Comparison of ENCODE assay signal across 9 cellular contexts in genomic region chr7:23513746-23514145, GRCh38. TPM values are rescaled to one million over a fixed set of nuclear protein-coding genes. Genes with fewer than 3 reads are reported as not detected.
DNase-seq lines count a peak whose midpoint lies in the region; ATAC-seq and TF ChIP-seq lines count a peak whose summit lies in the region.
"Not testable (repeated sequence)": the region's sequence is repeated elsewhere in the genome, so short reads cannot be mapped to it uniquely, and the experiment has no call there.
"Had no signal": no experiment of that assay in that cellular context is flagged by ENCODE, and none has a peak within 500 bp of the region (broad histone marks: within the 10 kb centered on the region; RNA-seq: fewer than 3 reads in every experiment).

No MANE protein-coding gene starts in this region.

- peak; percentile 50 for ATAC-seq in foreskin keratinocyte

- 99 to 100% methylated on average over 2 to 6 of the region's 6 CpGs for WGBS in endodermal cell (ENCODE audit: insufficient coverage in 1 of 2, insufficient read length in 1 of 2), 2 experiments

- H3K4me3 ChIP-seq in endodermal cell (ENCODE audit: low read length); neutrophil (ENCODE audit: low read depth in 1 of 2, low read length in 1 of 2): not testable (repeated sequence)

- H3K27ac Mint-ChIP-seq in Calu3 (ENCODE audit: unreplicated experiment) (peak overlapping the region; percentile 8), endodermal cell (peak overlapping the region; percentile 12)
- peak overlapping the region; percentile 3 for H3K27ac Mint-ChIP-seq in activated T-cell treated with anti-CD3 and anti-CD28 coated beads, Interleukin-2, amount 50 U/mL, for 24 hours
- peak overlapping the region; percentile 52 for H3K27ac Mint-ChIP-seq in activated naive CD8-positive, alpha-beta T cell

- not testable (repeated sequence) for H3K4me1 ChIP-seq in endodermal cell (ENCODE audit: control insufficient read depth, insufficient read depth, low read length); neutrophil (ENCODE audit: control insufficient read depth in 1 of 2, insufficient read depth in 1 of 2, low read depth in 1 of 2, low read length in 1 of 2)
- peaks cover 16% of the 10 kb centered on the region for H3K4me1 ChIP-seq in foreskin keratinocyte

- POLR2A ChIA-PET in RWPE1 (lab: Yijun Ruan, JAX; ENCODE audit: low non-redundant PET): interaction anchor here (0.7 kb wide), 1 partner anchor 236 kb away, joined by 4 read pairs; no protein-coding TSS in a partner anchor

- not testable (repeated sequence) for H3K9ac ChIP-seq in endodermal cell (ENCODE audit: extremely low read depth, low read length, poor library complexity, severe bottlenecking)

- H3K4me1 Mint-ChIP-seq in Calu3 (ENCODE audit: low read depth, unreplicated experiment); endodermal cell: not testable (repeated sequence)
- peaks cover 24% of the 10 kb centered on the region for H3K4me1 Mint-ChIP-seq in activated T-cell treated with anti-CD3 and anti-CD28 coated beads, Interleukin-2, amount 50 U/mL, for 24 hours (ENCODE audit: low read depth)
- H3K4me1 Mint-ChIP-seq in activated naive CD8-positive, alpha-beta T cell (ENCODE audit: low read depth): peaks cover 22% of the 10 kb centered on the region

- BruUV-seq in Calu3 (replicated peaks; lab: Mats Ljungman, UMichigan): not testable (repeated sequence)

- H3K9me3 ChIP-seq in endodermal cell (ENCODE audit: control insufficient read depth, low read length); neutrophil: not testable (repeated sequence)

- not testable (repeated sequence) for H3K4me3 Mint-ChIP-seq in Calu3 (ENCODE audit: low read depth, unreplicated experiment); activated T-cell treated with anti-CD3 and anti-CD28 coated beads, Interleukin-2, amount 50 U/mL, for 24 hours; activated naive CD8-positive, alpha-beta T cell; endodermal cell

- H3K27ac ChIP-seq in RWPE1 (peak overlapping the region; percentile 59), foreskin keratinocyte (peak overlapping the region; percentile 45), neutrophil (peak overlapping the region; percentile 38)
- H3K27ac ChIP-seq in endodermal cell (ENCODE audit: low read depth, low read length): not testable (repeated sequence)

- H3K9me3 Mint-ChIP-seq in Calu3 (ENCODE audit: low read depth, unreplicated experiment); activated T-cell treated with anti-CD3 and anti-CD28 coated beads, Interleukin-2, amount 50 U/mL, for 24 hours; activated naive CD8-positive, alpha-beta T cell (ENCODE audit: low read depth); endodermal cell: not testable (repeated sequence)

- intact Hi-C loops in Calu3 (cut with micrococcal nuclease; ENCODE audit: unreplicated experiment): not testable (repeated sequence)

- H3K36me3 Mint-ChIP-seq in Calu3 (ENCODE audit: insufficient read depth, unreplicated experiment) (peaks cover 94% of the 10 kb centered on the region), endodermal cell (ENCODE audit: low read depth) (peaks cover 90% of the 10 kb centered on the region)
- H3K36me3 Mint-ChIP-seq in activated T-cell treated with anti-CD3 and anti-CD28 coated beads, Interleukin-2, amount 50 U/mL, for 24 hours (ENCODE audit: low read depth): peaks cover 92% of the 10 kb centered on the region
- H3K36me3 Mint-ChIP-seq in activated naive CD8-positive, alpha-beta T cell: peaks cover 19% of the 10 kb centered on the region

- CTCF ChIA-PET in Calu3 (lab: Charles Lee) (interaction anchor here (0.7 kb wide), 1 partner anchor 299 kb away, joined by 3 read pairs; no protein-coding TSS in a partner anchor), RWPE1 (lab: Yijun Ruan, JAX) (interaction anchor here (0.7 kb wide), 1 partner anchor 256 kb away, joined by 3 read pairs; no protein-coding TSS in a partner anchor)

- TF ChIP-seq CTCF in Calu3 (IDR thresholded peaks at IDR 0.05; ENCODE audit: unreplicated experiment); RWPE1 (conservative IDR thresholded peaks at IDR 0.05; ENCODE audit: low read depth); endodermal cell (conservative IDR thresholded peaks at IDR 0.05); foreskin keratinocyte (conservative IDR thresholded peaks at IDR 0.05); neutrophil (IDR thresholded peaks at IDR 0.05): not testable (repeated sequence)

- not testable (repeated sequence) for H3K27me3 Mint-ChIP-seq in Calu3 (ENCODE audit: unreplicated experiment); activated T-cell treated with anti-CD3 and anti-CD28 coated beads, Interleukin-2, amount 50 U/mL, for 24 hours; activated naive CD8-positive, alpha-beta T cell; endodermal cell (ENCODE audit: insufficient read depth)

- not testable (repeated sequence) for DNase-seq in Calu3; RWPE1 (ENCODE audit: low spot score); activated T-cell treated with anti-CD3 and anti-CD28 coated beads, Interleukin-2, amount 50 U/mL, for 24 hours; endodermal cell
- peak; percentile 75 to 91 for DNase-seq in foreskin keratinocyte

- H3K27me3 ChIP-seq in endodermal cell (ENCODE audit: control insufficient read depth, insufficient read depth, low read length, poor library complexity, severe bottlenecking); foreskin keratinocyte; neutrophil: not testable (repeated sequence)

- H3K36me3 ChIP-seq in endodermal cell (ENCODE audit: control insufficient read depth, insufficient read depth, low read length) (peaks cover 93% of the 10 kb centered on the region), neutrophil (peaks cover 95% of the 10 kb centered on the region)

RNA-seq across cellular contexts. Expression of gene TRA2A, which starts 18.0 kb away (rescaled TPM):
- total RNA-seq in Calu3 (2022) (136 and 143 TPM in 2 replicates), endodermal cell (100 to 1,000 TPM; 104 to 114 TPM), foreskin keratinocyte (41.4 and 46.0 TPM in 2 replicates)
- 114 TPM for polyA plus RNA-seq in endodermal cell (2013, experiment 1 of 2)
- 93.4 TPM for polyA plus RNA-seq in endodermal cell (2013, experiment 2 of 2)
- 31.8 and 40.2 TPM in 2 replicates for polyA plus RNA-seq in foreskin keratinocyte
- total RNA-seq: SK-MEL-5 had no signal

RNA-seq across cellular contexts. Expression of gene IGF2BP3, which starts 43.5 kb away (rescaled TPM):
- total RNA-seq in Calu3 (2022) (111 and 114 TPM in 2 replicates), endodermal cell (100 to 1,000 TPM; 114 to 123 TPM), foreskin keratinocyte (32.8 and 41.1 TPM in 2 replicates)
- polyA plus RNA-seq in endodermal cell (2013, experiment 1 of 2): 96.3 TPM
- 93.1 TPM for polyA plus RNA-seq in endodermal cell (2013, experiment 2 of 2)
- polyA plus RNA-seq in foreskin keratinocyte: 10.1 and 10.3 TPM in 2 replicates
- total RNA-seq: Right ventricle myocardium superior had no signal
